20 cellular contexts compared by ENCODE assay signal in the genomic region with DNA sequence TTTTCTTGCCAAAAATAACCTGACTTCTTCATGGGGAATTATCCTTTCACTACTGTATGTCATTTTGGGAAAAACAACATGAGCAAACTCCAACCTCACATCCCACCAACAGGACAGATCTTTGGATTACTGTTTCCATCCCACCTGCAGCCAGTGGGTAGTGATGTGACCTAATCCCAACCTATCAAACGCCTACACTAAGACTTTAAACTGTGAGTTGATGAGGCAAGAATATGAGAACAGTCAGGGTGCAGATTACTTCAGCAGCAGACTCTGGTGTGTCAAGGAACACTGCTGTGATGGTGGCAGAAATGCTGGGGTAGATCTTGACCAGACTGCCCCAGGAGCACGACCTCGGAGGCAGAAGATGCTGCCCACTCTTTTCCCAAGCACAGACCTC.
"Had no signal": no experiment of that assay in that cellular context is flagged by ENCODE, and none has a peak within 500 bp of the region (broad histone marks: within the 10 kb centered on the region; RNA-seq: fewer than 3 reads in every experiment).

No MANE protein-coding gene starts in this region.

- H3K4me1 Mint-ChIP-seq: stimulated activated naive B cell treated with anti-CD40 and anti-IgM and Interleukin-4, amounts not matched to agents 10 μg/mL and 1 μg/mL and 100 μg/mL, for 72 hours had no signal

- H3K4me1 ChIP-seq: breast epithelium, esophagus squamous epithelium, lower lobe of right lung, upper lobe of right lung had no signal

- H3K9me3 Mint-ChIP-seq: activated CD8-positive, alpha-beta T cell treated with anti-CD3 and anti-CD28 coated beads for 36 hours; activated naive CD4-positive, alpha-beta T cell treated with anti-CD3 and anti-CD28 coated beads, Interleukin-2, amount 50 U/mL, for 24 hours; activated T-cell treated with anti-CD3 and anti-CD28 coated beads, Interleukin-2, amount 50 U/mL, for 24 hours; dendritic cell treated with granulocyte-macrophage colony-stimulating factor and Interleukin-4, amounts not matched to agents 40 ng/mL and 50 ng/mL, for 4 days; stimulated activated naive B cell treated with anti-CD40 and anti-IgM and Interleukin-4, amounts not matched to agents 10 μg/mL and 1 μg/mL and 100 μg/mL, for 72 hours had no signal

- H3K9me3 ChIP-seq: breast epithelium, esophagus squamous epithelium, lower lobe of right lung, spleen, upper lobe of right lung had no signal

- H3K27ac Mint-ChIP-seq: activated CD8-positive, alpha-beta T cell treated with anti-CD3 and anti-CD28 coated beads for 36 hours; activated naive CD4-positive, alpha-beta T cell treated with anti-CD3 and anti-CD28 coated beads, Interleukin-2, amount 50 U/mL, for 24 hours; activated T-cell treated with anti-CD3 and anti-CD28 coated beads, Interleukin-2, amount 50 U/mL, for 24 hours; dendritic cell treated with granulocyte-macrophage colony-stimulating factor and Interleukin-4, amounts not matched to agents 40 ng/mL and 50 ng/mL, for 4 days; stimulated activated naive B cell treated with anti-CD40 and anti-IgM and Interleukin-4, amounts not matched to agents 10 μg/mL and 1 μg/mL and 100 μg/mL, for 72 hours; WTC11 had no signal

- ATAC-seq: activated CD8-positive, alpha-beta T cell treated with anti-CD3 and anti-CD28 coated beads for 36 hours; foreskin keratinocyte; lower lobe of right lung; stimulated activated naive B cell treated with anti-CD40 and anti-IgM and Interleukin-4, amounts not matched to agents 10 μg/mL and 1 μg/mL and 100 μg/mL, for 72 hours; upper lobe of right lung; WTC11 had no signal

- DNase-seq: activated CD4-positive, alpha-beta T cell treated with anti-CD3 and anti-CD28 coated beads for 48 hours; activated CD8-positive, alpha-beta T cell treated with anti-CD3 and anti-CD28 coated beads for 36 hours; activated gamma-delta T cell; activated T-cell treated with anti-CD3 and anti-CD28 coated beads, Interleukin-2, amount 50 U/mL, for 24 hours; effector CD8-positive, alpha-beta T cell; esophagus squamous epithelium; foreskin keratinocyte; glutamatergic neuron; hypothalamus; lower lobe of right lung; midbrain; spleen; stimulated activated CD4-positive, alpha-beta T cell treated with anti-CD3 and anti-CD28 coated beads, Interleukin-4, amount 100 ng/mL, for 4 hours; stimulated activated naive B cell treated with anti-CD40 and anti-IgM and Interleukin-4, amounts not matched to agents 10 μg/mL and 1 μg/mL and 100 μg/mL, for 72 hours; upper lobe of right lung had no signal

- H3K4me3 ChIP-seq: esophagus squamous epithelium, lower lobe of right lung, spleen, upper lobe of right lung had no signal

- H3K27ac ChIP-seq: breast epithelium, esophagus squamous epithelium, foreskin keratinocyte, lower lobe of right lung, SK-N-MC, spleen, upper lobe of right lung had no signal

- H3K36me3 Mint-ChIP-seq: activated naive CD4-positive, alpha-beta T cell treated with anti-CD3 and anti-CD28 coated beads, Interleukin-2, amount 50 U/mL, for 24 hours; stimulated activated naive B cell treated with anti-CD40 and anti-IgM and Interleukin-4, amounts not matched to agents 10 μg/mL and 1 μg/mL and 100 μg/mL, for 72 hours had no signal

- H3K27me3 Mint-ChIP-seq: activated naive CD4-positive, alpha-beta T cell treated with anti-CD3 and anti-CD28 coated beads, Interleukin-2, amount 50 U/mL, for 24 hours; activated T-cell treated with anti-CD3 and anti-CD28 coated beads, Interleukin-2, amount 50 U/mL, for 24 hours; dendritic cell treated with granulocyte-macrophage colony-stimulating factor and Interleukin-4, amounts not matched to agents 40 ng/mL and 50 ng/mL, for 4 days had no signal

- H3K4me3 Mint-ChIP-seq: activated CD8-positive, alpha-beta T cell treated with anti-CD3 and anti-CD28 coated beads for 36 hours; activated naive CD4-positive, alpha-beta T cell treated with anti-CD3 and anti-CD28 coated beads, Interleukin-2, amount 50 U/mL, for 24 hours; activated T-cell treated with anti-CD3 and anti-CD28 coated beads, Interleukin-2, amount 50 U/mL, for 24 hours; dendritic cell treated with granulocyte-macrophage colony-stimulating factor and Interleukin-4, amounts not matched to agents 40 ng/mL and 50 ng/mL, for 4 days; stimulated activated naive B cell treated with anti-CD40 and anti-IgM and Interleukin-4, amounts not matched to agents 10 μg/mL and 1 μg/mL and 100 μg/mL, for 72 hours; WTC11 had no signal

- H3K36me3 ChIP-seq: breast epithelium, esophagus squamous epithelium, lower lobe of right lung, spleen, upper lobe of right lung had no signal

- H3K27me3 ChIP-seq: breast epithelium, esophagus squamous epithelium, foreskin keratinocyte, spleen, upper lobe of right lung had no signal
